In the genomic region with DNA sequence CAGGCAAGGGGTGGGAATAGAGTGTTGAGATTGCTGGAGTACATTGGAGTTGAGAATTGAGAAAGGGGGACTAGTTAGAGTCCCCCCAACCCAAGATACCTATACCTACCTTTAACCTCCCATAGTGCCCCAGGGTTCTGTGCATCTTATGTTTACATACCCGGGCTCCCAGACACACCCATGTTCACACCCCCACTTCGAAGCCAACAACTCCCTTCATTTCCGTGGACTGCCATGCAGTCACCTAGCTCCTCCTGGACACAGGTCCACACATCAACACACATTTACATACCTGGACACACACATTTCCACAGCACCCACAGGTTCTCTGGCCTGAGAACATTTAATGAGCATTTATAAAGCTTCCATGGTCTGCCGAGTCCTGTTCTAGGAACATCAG, we compare ENCODE assay signal across 1 cellular context.
TF ChIP-seq lines count a peak whose summit lies in the region.

No MANE protein-coding gene starts in this region.

TF ChIP-seq in K562, 482 proteins besides CTCF, POLR2A, EP300 and RAD21:
- TF ChIP-seq XRCC5 (IDR thresholded peaks at IDR 0.05; ENCODE audit: low read depth, low read length) (no peak), L3MBTL2 (IDR thresholded peaks at IDR 0.05) (0 out of 2 replicates have a peak, but pooled peaks have one; percentile 25), GTF2A2 (tag; IDR thresholded peaks at IDR 0.05) (no peak), NCOA2 (IDR thresholded peaks at IDR 0.05; ENCODE audit: partially characterized antibody in 2 of 2) (no peak), ZNF717 (CRISPR knock-in tag; IDR thresholded peaks at IDR 0.05) (no peak)
- TF ChIP-seq, protein P1, sequence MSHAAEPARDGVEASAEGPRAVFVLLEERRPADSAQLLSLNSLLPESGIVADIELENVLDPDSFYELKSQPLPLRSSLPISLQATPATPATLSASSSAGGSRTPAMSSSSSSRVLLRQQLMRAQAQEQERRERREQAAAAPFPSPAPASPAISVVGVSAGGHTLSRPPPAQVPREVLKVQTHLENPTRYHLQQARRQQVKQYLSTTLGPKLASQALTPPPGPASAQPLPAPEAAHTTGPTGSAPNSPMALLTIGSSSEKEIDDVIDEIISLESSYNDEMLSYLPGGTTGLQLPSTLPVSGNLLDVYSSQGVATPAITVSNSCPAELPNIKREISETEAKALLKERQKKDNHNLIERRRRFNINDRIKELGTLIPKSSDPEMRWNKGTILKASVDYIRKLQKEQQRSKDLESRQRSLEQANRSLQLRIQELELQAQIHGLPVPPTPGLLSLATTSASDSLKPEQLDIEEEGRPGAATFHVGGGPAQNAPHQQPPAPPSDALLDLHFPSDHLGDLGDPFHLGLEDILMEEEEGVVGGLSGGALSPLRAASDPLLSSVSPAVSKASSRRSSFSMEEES (CRISPR knock-in tag; IDR thresholded peaks at IDR 0.05) = no peak
- TF ChIP-seq, protein P2, sequence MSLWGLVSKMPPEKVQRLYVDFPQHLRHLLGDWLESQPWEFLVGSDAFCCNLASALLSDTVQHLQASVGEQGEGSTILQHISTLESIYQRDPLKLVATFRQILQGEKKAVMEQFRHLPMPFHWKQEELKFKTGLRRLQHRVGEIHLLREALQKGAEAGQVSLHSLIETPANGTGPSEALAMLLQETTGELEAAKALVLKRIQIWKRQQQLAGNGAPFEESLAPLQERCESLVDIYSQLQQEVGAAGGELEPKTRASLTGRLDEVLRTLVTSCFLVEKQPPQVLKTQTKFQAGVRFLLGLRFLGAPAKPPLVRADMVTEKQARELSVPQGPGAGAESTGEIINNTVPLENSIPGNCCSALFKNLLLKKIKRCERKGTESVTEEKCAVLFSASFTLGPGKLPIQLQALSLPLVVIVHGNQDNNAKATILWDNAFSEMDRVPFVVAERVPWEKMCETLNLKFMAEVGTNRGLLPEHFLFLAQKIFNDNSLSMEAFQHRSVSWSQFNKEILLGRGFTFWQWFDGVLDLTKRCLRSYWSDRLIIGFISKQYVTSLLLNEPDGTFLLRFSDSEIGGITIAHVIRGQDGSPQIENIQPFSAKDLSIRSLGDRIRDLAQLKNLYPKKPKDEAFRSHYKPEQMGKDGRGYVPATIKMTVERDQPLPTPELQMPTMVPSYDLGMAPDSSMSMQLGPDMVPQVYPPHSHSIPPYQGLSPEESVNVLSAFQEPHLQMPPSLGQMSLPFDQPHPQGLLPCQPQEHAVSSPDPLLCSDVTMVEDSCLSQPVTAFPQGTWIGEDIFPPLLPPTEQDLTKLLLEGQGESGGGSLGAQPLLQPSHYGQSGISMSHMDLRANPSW (CRISPR knock-in tag; IDR thresholded peaks at IDR 0.05) = no peak
TF ChIP-seq in K562: peak in this region for 1.
